ENCODE assay signal across 9 cellular contexts in genomic region chr17:51029568-51030463, GRCh38.
DNase-seq lines count a peak whose midpoint lies in the region; ATAC-seq and TF ChIP-seq lines count a peak whose summit lies in the region.
"Had no signal": no experiment of that assay in that cellular context is flagged by ENCODE, and none has a peak within 500 bp of the region (broad histone marks: within the 10 kb centered on the region; RNA-seq: fewer than 3 reads in every experiment).

No MANE protein-coding gene starts in this region.

- H3K4me3 ChIP-seq in OCI-LY7 (ENCODE audit: low read depth, low read length, poor library complexity, severe bottlenecking) (no peak overlapping the region), skin epidermis (peak overlapping the region in 1 of 7 experiments; percentile 1)

- no peaks in the 10 kb centered on the region for H3K9me3 ChIP-seq in OCI-LY7 (ENCODE audit: low read length)

- H3K27ac ChIP-seq in OCI-LY7 (ENCODE audit: low read depth, low read length, poor library complexity, severe bottlenecking) (peak overlapping the region; percentile 3), skin epidermis (peak overlapping the region in 16 of 21 experiments; percentile 3 to 80 (median 66))

- no peak for TF ChIP-seq CTCF in OCI-LY7 (conservative IDR thresholded peaks at IDR 0.05; ENCODE audit: low read length)

- peak overlapping the region; percentile 56 for H3K4me2 ChIP-seq in OCI-LY7 (ENCODE audit: low read length)

- peaks cover 23% of the 10 kb centered on the region for H3K36me3 ChIP-seq in OCI-LY7 (ENCODE audit: insufficient read depth, low read length)

- ATAC-seq in GM18907 (IDR thresholded peaks at IDR 0.05; ENCODE audit: unreplicated experiment) (peak; percentile 64), GM19467 (IDR thresholded peaks at IDR 0.05; ENCODE audit: unreplicated experiment) (no peak), HG02763 (IDR thresholded peaks at IDR 0.05; ENCODE audit: unreplicated experiment) (no peak)

- intact Hi-C loops in OCI-LY7 (cut with micrococcal nuclease; ENCODE audit: unreplicated experiment) = no loop called here

- peaks cover 22% of the 10 kb centered on the region for H3K4me1 ChIP-seq in OCI-LY7 (ENCODE audit: insufficient read depth, low read length, poor library complexity, severe bottlenecking)

- H3K9me2 ChIP-seq in OCI-LY7 (ENCODE audit: insufficient read depth, low read length) = no peaks in the 10 kb centered on the region

- DNase-seq in OCI-LY7 (ENCODE audit: low spot score) = peak; percentile 33
- peak; percentile 23 to 39 for DNase-seq in erythroblast (lab: John Stamatoyannopoulos, UW)
- no peak for DNase-seq in activated gamma-delta T cell treated with Interleukin-2 at 50 U/mL for 16 hours
- no peak for DNase-seq in RKO (ENCODE audit: low spot score)
- DNase-seq: head of caudate nucleus had no signal

- H4K20me1 ChIP-seq in OCI-LY7 (ENCODE audit: insufficient read depth, low read length) = no peaks in the 10 kb centered on the region; the same call in 1 of the 2 replicates

- TF ChIP-seq POLR2A in erythroblast (IDR thresholded peaks at IDR 0.05; ENCODE audit: low read length) = no peak

- peaks cover 3% of the 10 kb centered on the region; the same call in 1 of the 2 replicates for H3K79me2 ChIP-seq in OCI-LY7 (ENCODE audit: insufficient read depth, low read depth, low read length)

- CTCF ChIA-PET in OCI-LY7 (lab: Charles Lee; ENCODE audit: unreplicated experiment) = no interaction called here

- H2AFZ ChIP-seq in OCI-LY7 (ENCODE audit: low read length) = no peak overlapping the region

- POLR2A ChIA-PET in OCI-LY7 (lab: Charles Lee) = interaction anchor here (0.5 to 1.4 kb wide), 4 partner anchors 11 to 253 kb away, joined by 3 to 6 read pairs (median 3); no protein-coding TSS in a partner anchor

- BruUV-seq in OCI-LY7 (replicated peaks; lab: Mats Ljungman, UMichigan) = no TSS peak

Comparison
In these comparisons a context has a peak if more than half of its experiments do, and no peak if none do; other contexts are left out.
1. DNase-seq: peak in OCI-LY7 (single experiment) and erythroblast (2 of 2); none in activated gamma-delta T cell treated with Interleukin-2 at 50 U/mL for 16 hours (single experiment) and RKO (single experiment).